1 cellular context compared by ENCODE assay signal in genomic region chr10:28704771-28705170, GRCh38.
TF ChIP-seq lines count a peak whose summit lies in the region.

No MANE protein-coding gene starts in this region.

TF ChIP-seq in GM23338, 12 proteins besides CTCF, POLR2A, EP300 and RAD21 (continued from another document):
- no peak for TF ChIP-seq ZNF462 (CRISPR knock-in tag; IDR thresholded peaks at IDR 0.05)
TF ChIP-seq in GM23338: peak in this region for 0.
